ENCODE assay signal across 30 cellular contexts in the genomic region with DNA sequence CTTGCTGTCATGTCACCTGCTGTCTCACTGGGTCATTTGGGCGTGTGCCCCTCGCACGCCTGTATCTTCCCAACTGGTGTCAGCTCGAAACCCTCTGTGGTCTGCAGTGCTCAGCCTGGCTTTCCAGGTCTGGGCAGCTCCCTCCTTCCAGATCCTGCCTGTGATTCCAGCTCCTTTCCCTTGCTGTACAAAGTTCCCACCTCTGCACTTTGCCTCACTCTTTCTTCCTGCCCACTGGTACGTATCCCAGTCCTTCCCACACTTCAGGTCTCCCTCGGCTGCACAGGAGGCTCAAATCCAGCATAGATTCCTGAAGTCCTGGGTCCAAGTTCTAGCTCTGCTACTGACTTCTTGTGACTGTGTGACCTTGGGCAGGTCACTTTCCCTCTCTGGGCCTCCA. TPM values are rescaled to one million over a fixed set of nuclear protein-coding genes. Genes with fewer than 3 reads are reported as not detected.
"Had no signal": no experiment of that assay in that cellular context is flagged by ENCODE, and none has a peak within 500 bp of the region (broad histone marks: within the 10 kb centered on the region; RNA-seq: fewer than 3 reads in every experiment).

No MANE protein-coding gene starts in this region.

- H3K36me3 ChIP-seq: esophagus squamous epithelium, heart right ventricle, neural progenitor cell, prostate gland, sigmoid colon, spleen, tibial artery, uterus had no signal

- FAIRE-seq: endometrium, islet of Langerhans had no signal

- H3K27ac ChIP-seq: esophagus squamous epithelium, heart right ventricle, neural progenitor cell, parathyroid adenoma, prostate gland, sigmoid colon, spleen, testis, tibial artery, uterus had no signal

- H3K9me3 ChIP-seq: esophagus squamous epithelium, heart right ventricle, prostate gland, sigmoid colon, spleen, testis, tibial artery, uterus had no signal

- H2AFZ ChIP-seq: neural progenitor cell, parathyroid adenoma had no signal

- DNase-seq: cortex of kidney; effector memory CD8-positive, alpha-beta T cell; erythroblast; esophagus squamous epithelium; foreskin melanocyte; glutamatergic neuron; heart right ventricle; hippocampal formation; kidney glomerular epithelial cell; left ventricle myocardium superior; mesenchymal stem cell; midbrain; naive thymus-derived CD4-positive, alpha-beta T cell; right cardiac atrium; sigmoid colon; spleen; stimulated activated CD4-positive, alpha-beta T cell treated with anti-CD3 and anti-CD28 coated beads, Interleukin-4, amount 100 ng/mL, for 4 hours; stimulated activated naive CD8-positive, alpha-beta T cell treated with anti-CD3 and anti-CD28 coated beads, Interleukin-15, Interleukin-2, amounts not matched to agents 100 U/mL and 50 U/mL, for 24 hours; substantia nigra; testis; uterus had no signal

- H3K4me2 ChIP-seq: neural progenitor cell had no signal

- H3K4me3 ChIP-seq: esophagus squamous epithelium, heart right ventricle, neural progenitor cell, prostate gland, sigmoid colon, spleen, testis, tibial artery, uterus had no signal

- H3K27me3 ChIP-seq: testis had no signal

- H3K9ac ChIP-seq: neural progenitor cell, parathyroid adenoma had no signal

- ATAC-seq: effector memory CD8-positive, alpha-beta T cell; heart right ventricle; left ventricle myocardium superior; naive thymus-derived CD4-positive, alpha-beta T cell; right cardiac atrium; stimulated activated memory B cell treated with anti-CD40 and anti-IgM and Interleukin-4, amounts not matched to agents 10 μg/mL and 1 μg/mL and 100 μg/mL, for 72 hours; stimulated activated naive CD8-positive, alpha-beta T cell treated with anti-CD3 and anti-CD28 coated beads, Interleukin-15, Interleukin-2, amounts not matched to agents 100 U/mL and 50 U/mL, for 24 hours had no signal

RNA-seq across cellular contexts. Expression of a gene that starts 2.1 kb away (rescaled TPM):
- total RNA-seq: dermis microvascular lymphatic vessel endothelial cell, lung microvascular endothelial cell had no signal
- polyA plus RNA-seq: naive thymus-derived CD4-positive, alpha-beta T cell had no signal
